ENCODE assay signal across 25 cellular contexts in genomic region chr2:220332886-220333285, GRCh38.
"Had no signal": no experiment of that assay in that cellular context is flagged by ENCODE, and none has a peak within 500 bp of the region (broad histone marks: within the 10 kb centered on the region; RNA-seq: fewer than 3 reads in every experiment).

No MANE protein-coding gene starts in this region.

- H3K9me3 ChIP-seq: mucosa of descending colon, ovary, testis, thyroid gland, vagina had no signal

- H3K27me3 ChIP-seq: ovary, stomach, testis, thyroid gland, transverse colon, upper lobe of left lung, vagina had no signal

- DNase-seq: hypothalamus; immature natural killer cell; left ventricle myocardium inferior; midbrain; mucosa of descending colon; naive thymus-derived CD4-positive, alpha-beta T cell; ovary; retina; right cardiac atrium; stimulated activated CD4-positive, alpha-beta T cell treated with anti-CD3 and anti-CD28 coated beads, Interleukin-12 subunit alpha, Interleukin-12 subunit beta, amount 100 ng/mL, for 4 hours; stimulated activated CD4-positive, alpha-beta T cell treated with anti-CD3 and anti-CD28 coated beads, Interleukin-15, amount 100 ng/mL, for 24 hours; stimulated activated CD4-positive, alpha-beta T cell treated with anti-CD3 and anti-CD28 coated beads, Interleukin-2, amount 100 ng/mL, for 24 hours; stimulated activated CD4-positive, alpha-beta T cell treated with anti-CD3 and anti-CD28 coated beads, Interleukin-4, amount 100 ng/mL, for 1 hour; stimulated activated naive B cell treated with anti-CD40 and anti-IgM and Interleukin-4, amounts not matched to agents 10 μg/mL and 1 μg/mL and 100 μg/mL, for 72 hours; stimulated activated naive CD8-positive, alpha-beta T cell treated with anti-CD3 and anti-CD28 coated beads, Interleukin-15, Interleukin-2, amounts not matched to agents 100 U/mL and 50 U/mL, for 24 hours; stomach; testis; thyroid gland; transverse colon; upper lobe of left lung had no signal

- ATAC-seq: mucosa of descending colon; naive thymus-derived CD4-positive, alpha-beta T cell; natural killer cell treated with Interleukin-12 subunit alpha and Interleukin-12 subunit beta and Interleukin-15 and Interleukin-18, amount 100 ng/mL, for 72 hours; right cardiac atrium; sciatic nerve; stimulated activated naive B cell treated with anti-CD40 and anti-IgM and Interleukin-4, amounts not matched to agents 10 μg/mL and 1 μg/mL and 100 μg/mL, for 72 hours; stimulated activated naive CD8-positive, alpha-beta T cell treated with anti-CD3 and anti-CD28 coated beads, Interleukin-15, Interleukin-2, amounts not matched to agents 100 U/mL and 50 U/mL, for 24 hours had no signal

- H3K27ac ChIP-seq: left ventricle myocardium inferior, ovary, skin epidermis, stomach, testis, thyroid gland, transverse colon, upper lobe of left lung, vagina had no signal

- H3K4me1 ChIP-seq: stomach, testis, transverse colon, upper lobe of left lung, vagina had no signal

- H3K4me3 ChIP-seq: left ventricle myocardium inferior, lung, mucosa of descending colon, ovary, skin epidermis, stomach, testis, thyroid gland, transverse colon, upper lobe of left lung, vagina had no signal

- H3K36me3 ChIP-seq: left ventricle myocardium inferior, ovary, stomach, thyroid gland, transverse colon, upper lobe of left lung, vagina had no signal
